In the genomic region with DNA sequence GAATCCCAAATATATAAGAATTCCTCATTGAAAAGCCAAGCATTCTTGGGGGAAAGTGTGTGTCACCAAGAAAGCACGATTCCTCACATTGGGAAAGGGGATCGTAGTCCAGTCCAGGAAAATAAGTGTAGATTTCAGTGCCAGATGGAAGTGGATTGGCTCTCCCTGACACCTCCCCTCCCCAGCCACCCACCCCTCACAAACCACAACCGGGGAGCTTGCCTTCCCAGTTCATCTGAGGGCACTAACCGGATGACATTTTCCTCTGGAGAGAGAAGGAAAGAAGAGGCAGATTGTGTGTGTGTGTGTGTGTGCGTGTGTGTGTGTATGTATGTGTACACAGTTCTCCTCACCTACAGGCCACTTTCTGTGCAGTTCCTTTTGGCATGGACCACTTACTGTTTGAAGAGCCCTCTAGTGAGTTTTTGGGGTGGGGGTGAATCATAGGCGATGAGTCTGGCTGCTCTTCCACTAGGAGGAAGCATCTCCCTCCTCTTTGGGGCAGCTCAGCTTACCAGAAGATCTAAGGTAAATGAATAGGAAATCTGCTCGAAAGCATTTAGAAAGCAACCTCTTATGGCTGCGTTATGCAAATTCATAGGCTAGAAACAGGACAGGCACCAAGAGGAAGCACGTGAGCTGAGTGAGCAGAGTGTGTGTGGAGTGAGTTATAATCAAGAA, we compare ENCODE assay signal across 8 cellular contexts. TPM values are rescaled to one million over a fixed set of nuclear protein-coding genes. Genes with fewer than 3 reads are reported as not detected.
DNase-seq lines count a peak whose midpoint lies in the region; ATAC-seq and TF ChIP-seq lines count a peak whose summit lies in the region.

No MANE protein-coding gene starts in this region.

- H3K27me3 Mint-ChIP-seq in activated CD8-positive, alpha-beta T cell treated with anti-CD3 and anti-CD28 coated beads for 36 hours, result peaks cover 5% of the 10 kb centered on the region

- no peak overlapping the region for H3K4me3 Mint-ChIP-seq in activated CD8-positive, alpha-beta T cell treated with anti-CD3 and anti-CD28 coated beads for 36 hours

- H3K4me1 Mint-ChIP-seq in activated CD8-positive, alpha-beta T cell treated with anti-CD3 and anti-CD28 coated beads for 36 hours (ENCODE audit: low read depth), result no peaks in the 10 kb centered on the region

- POLR2A ChIA-PET in activated CD8-positive, alpha-beta T cell treated with anti-CD3 and anti-CD28 coated beads for 36 hours (lab: Charles Lee), result no interaction called here

- CTCF ChIA-PET in activated CD8-positive, alpha-beta T cell treated with anti-CD3 and anti-CD28 coated beads for 36 hours (lab: Charles Lee), result no interaction called here

- no peak for TF ChIP-seq CTCF in activated CD8-positive, alpha-beta T cell treated with anti-CD3 and anti-CD28 coated beads for 36 hours (IDR thresholded peaks at IDR 0.05)

- intact Hi-C loops in activated CD8-positive, alpha-beta T cell treated with anti-CD3 and anti-CD28 coated beads for 36 hours (cut with micrococcal nuclease), result no loop called here

- no peak overlapping the region for H3K27ac Mint-ChIP-seq in activated CD8-positive, alpha-beta T cell treated with anti-CD3 and anti-CD28 coated beads for 36 hours

- peak; percentile 35 for DNase-seq in SW480 (ENCODE audit: low spot score)
- peak; percentile 49 for DNase-seq in midbrain (lab: John Stamatoyannopoulos, UW)
- no peak for DNase-seq in activated CD8-positive, alpha-beta memory T cell treated with anti-CD3 and anti-CD28 coated beads for 24 hours
- no peak for DNase-seq in activated CD8-positive, alpha-beta T cell treated with anti-CD3 and anti-CD28 coated beads for 36 hours
- no peak for DNase-seq in stimulated activated CD4-positive, alpha-beta T cell treated with anti-CD3 and anti-CD28 coated beads, Interleukin-4, amount 100 ng/mL, for 24 hours
- no peak for DNase-seq in KG1 (lab: John Stamatoyannopoulos, UW)

- H3K36me3 Mint-ChIP-seq in activated CD8-positive, alpha-beta T cell treated with anti-CD3 and anti-CD28 coated beads for 36 hours (ENCODE audit: low read depth), result no peaks in the 10 kb centered on the region

- ATAC-seq in GM18907 (IDR thresholded peaks at IDR 0.05; ENCODE audit: unreplicated experiment) (peak; percentile 83), HG02884 (IDR thresholded peaks at IDR 0.05; ENCODE audit: unreplicated experiment) (peak; percentile 74)
- ATAC-seq in activated CD8-positive, alpha-beta T cell treated with anti-CD3 and anti-CD28 coated beads for 36 hours, result no peak

- H3K9me3 Mint-ChIP-seq in activated CD8-positive, alpha-beta T cell treated with anti-CD3 and anti-CD28 coated beads for 36 hours, result no peaks in the 10 kb centered on the region

RNA-seq across cellular contexts. Expression of gene DAAM2, which starts 20.8 kb away (rescaled TPM):
- total RNA-seq in activated CD8-positive, alpha-beta T cell treated with anti-CD3 and anti-CD28 coated beads for 36 hours, result not detected

Comparison
In these comparisons a context has a peak if more than half of its experiments do, and no peak if none do; other contexts are left out.
1. DNase-seq: peak in SW480 (single experiment) and midbrain (single experiment); none in activated CD8-positive, alpha-beta memory T cell treated with anti-CD3 and anti-CD28 coated beads for 24 hours (single experiment), activated CD8-positive, alpha-beta T cell treated with anti-CD3 and anti-CD28 coated beads for 36 hours (single experiment), stimulated activated CD4-positive, alpha-beta T cell treated with anti-CD3 and anti-CD28 coated beads, Interleukin-4, amount 100 ng/mL, for 24 hours (single experiment) and KG1 (single experiment).